ENCODE assay signal across 9 cellular contexts in genomic region chr16:81480856-81481821, GRCh38. TPM values are rescaled to one million over a fixed set of nuclear protein-coding genes. Genes with fewer than 3 reads are reported as not detected.
DNase-seq lines count a peak whose midpoint lies in the region; ATAC-seq lines count a peak whose summit lies in the region.
"Had no signal": no experiment of that assay in that cellular context is flagged by ENCODE, and none has a peak within 500 bp of the region (broad histone marks: within the 10 kb centered on the region; RNA-seq: fewer than 3 reads in every experiment).

No MANE protein-coding gene starts in this region.

- H3K9me3 ChIP-seq in right cardiac atrium (ENCODE audit: control insufficient read depth, low read length): no peaks in the 10 kb centered on the region

- peaks cover 13% of the 10 kb centered on the region for H3K4me1 ChIP-seq in right cardiac atrium (ENCODE audit: control insufficient read depth, insufficient read depth, low read length)

- DNase-seq in GM03348 (ENCODE audit: low spot score) (peak; percentile 54), SKM-1 (lab: John Stamatoyannopoulos, UW; ENCODE audit: unreplicated experiment) (peak; percentile 99), right cardiac atrium (peak in 2 of 3 donors; percentile 50 to 85), NCI-H128 (lab: John Stamatoyannopoulos, UW; ENCODE audit: unreplicated experiment) (no peak), HT-29 (ENCODE audit: low spot score) (no peak)

- intact Hi-C loops in right cardiac atrium (cut with DNase I): no loop called here

- H3K27ac ChIP-seq in right cardiac atrium (ENCODE audit: low read length): no peak overlapping the region

- H3K27ac Mint-ChIP-seq in stimulated activated naive CD8-positive, alpha-beta T cell treated with anti-CD3 and anti-CD28 coated beads, Interleukin-15, Interleukin-2, amounts not matched to agents 100 ng/mL and 50 ng/mL, for 24 hours: peak overlapping the region; percentile 30
- H3K27ac Mint-ChIP-seq: T-helper 1 cell treated with Interleukin-12 subunit alpha and Interleukin-12 subunit beta and Interleukin-4 antibody, amounts not matched to agents 30 μg/mL and 1 μg/mL, for 36 hours had no signal

- peaks cover 7% of the 10 kb centered on the region for H3K36me3 Mint-ChIP-seq in stimulated activated naive CD8-positive, alpha-beta T cell treated with anti-CD3 and anti-CD28 coated beads, Interleukin-15, Interleukin-2, amounts not matched to agents 100 ng/mL and 50 ng/mL, for 24 hours (ENCODE audit: low read depth)

- H3K4me1 Mint-ChIP-seq in stimulated activated naive CD8-positive, alpha-beta T cell treated with anti-CD3 and anti-CD28 coated beads, Interleukin-15, Interleukin-2, amounts not matched to agents 100 ng/mL and 50 ng/mL, for 24 hours (ENCODE audit: low read depth): peaks cover 72% of the 10 kb centered on the region

- H3K27me3 Mint-ChIP-seq in stimulated activated naive CD8-positive, alpha-beta T cell treated with anti-CD3 and anti-CD28 coated beads, Interleukin-15, Interleukin-2, amounts not matched to agents 100 ng/mL and 50 ng/mL, for 24 hours: no peaks in the 10 kb centered on the region

- ATAC-seq in GM19372 (IDR thresholded peaks at IDR 0.05; ENCODE audit: low read depth, unreplicated experiment) (peak; percentile 86), HG03280 (IDR thresholded peaks at IDR 0.05; ENCODE audit: unreplicated experiment) (peak; percentile 92), right cardiac atrium (peak; percentile 19 to 44)

- H3K4me3 ChIP-seq in right cardiac atrium (ENCODE audit: low read length): no peak overlapping the region

- no peak overlapping the region for H3K4me3 Mint-ChIP-seq in stimulated activated naive CD8-positive, alpha-beta T cell treated with anti-CD3 and anti-CD28 coated beads, Interleukin-15, Interleukin-2, amounts not matched to agents 100 ng/mL and 50 ng/mL, for 24 hours
- H3K4me3 Mint-ChIP-seq: T-helper 1 cell treated with Interleukin-12 subunit alpha and Interleukin-12 subunit beta and Interleukin-4 antibody, amounts not matched to agents 30 μg/mL and 1 μg/mL, for 36 hours had no signal

- H3K9me3 Mint-ChIP-seq in stimulated activated naive CD8-positive, alpha-beta T cell treated with anti-CD3 and anti-CD28 coated beads, Interleukin-15, Interleukin-2, amounts not matched to agents 100 ng/mL and 50 ng/mL, for 24 hours: no peaks in the 10 kb centered on the region
- H3K9me3 Mint-ChIP-seq: T-helper 1 cell treated with Interleukin-12 subunit alpha and Interleukin-12 subunit beta and Interleukin-4 antibody, amounts not matched to agents 30 μg/mL and 1 μg/mL, for 36 hours had no signal

- 82% methylated on average over 18 of the region's 18 CpGs for WGBS in right cardiac atrium

- H3K27me3 ChIP-seq in right cardiac atrium (ENCODE audit: control insufficient read depth, insufficient read depth): no peaks in the 10 kb centered on the region

RNA-seq across cellular contexts. Expression of gene CMIP, which starts 36.5 kb away (rescaled TPM):
- total RNA-seq in right cardiac atrium: 10 to 100 TPM; 15.8 to 29.0 (median 21.3) TPM
- polyA plus RNA-seq in right cardiac atrium: 9.0 TPM
- 17.3 and 24.7 TPM in 2 replicates for total RNA-seq in HT-29 (2014; rRNA removed; shearing (Covaris generic))

Comparison
In these comparisons a context has a peak if more than half of its experiments do, and no peak if none do; other contexts are left out.
1. DNase-seq: peak in GM03348 (single experiment), SKM-1 (single experiment) and right cardiac atrium (2 of 3); none in NCI-H128 (single experiment) and HT-29 (single experiment).
2. ATAC-seq: peak in every context shown above with its lines; median percentile 92 in HG03280; 86 in GM19372; 32 in right cardiac atrium.